Comparison of ENCODE assay signal across 8 cellular contexts in the genomic region with DNA sequence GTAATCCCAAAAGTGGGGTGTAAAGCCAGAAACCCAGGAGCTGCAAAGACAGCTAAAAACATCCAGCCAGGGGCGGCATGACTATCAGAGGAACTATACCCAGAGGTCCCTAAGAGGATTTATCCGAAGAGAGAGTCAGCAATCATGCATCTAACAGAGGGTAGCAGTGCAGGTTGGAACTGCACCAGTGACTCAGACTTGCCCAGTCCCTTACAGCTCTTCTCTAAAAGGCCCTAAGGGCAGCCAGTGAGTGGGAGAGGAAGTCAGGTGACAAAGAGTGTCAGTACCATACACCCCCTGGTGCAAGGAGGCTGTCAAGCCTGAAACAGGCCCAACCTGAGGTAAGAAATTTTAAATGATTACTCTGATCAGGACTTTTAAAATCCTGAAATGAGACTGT.
DNase-seq lines count a peak whose midpoint lies in the region; ATAC-seq and TF ChIP-seq lines count a peak whose summit lies in the region.

No MANE protein-coding gene starts in this region.

- POLR2A ChIA-PET in naive thymus-derived CD8-positive, alpha-beta T cell (lab: Charles Lee), result no interaction called here

- DNase-seq in GM13976 (ENCODE audit: low spot score), result peak; percentile 15
- peak; percentile 17 for DNase-seq in HK-2 (ENCODE audit: unreplicated experiment)
- DNase-seq in activated T-cell treated with anti-CD3 and anti-CD28 coated beads, Interleukin-2, amount 50 U/mL, for 48 hours, result peak; percentile 45 to 56
- peak in 2 of 10 donors; percentile 14 to 16 for DNase-seq in naive thymus-derived CD8-positive, alpha-beta T cell
- no peak for DNase-seq in GM19240 (ENCODE audit: insufficient read length, low spot score)
- DNase-seq in SK-N-DZ (ENCODE audit: low spot score), result no peak

- peaks cover 5 to 11% (median 10%) of the 10 kb centered on the region in 3 donors for H3K36me3 Mint-ChIP-seq in naive thymus-derived CD8-positive, alpha-beta T cell

- no peak for TF ChIP-seq CTCF in GM13976 (IDR thresholded peaks at IDR 0.05; ENCODE audit: borderline replicate concordance, control extremely low read depth, extremely low read depth, insufficient read depth, missing control alignments)
- no peak for TF ChIP-seq CTCF in gastroesophageal sphincter (IDR thresholded peaks at IDR 0.05)

- no peak for TF ChIP-seq EP300 in gastroesophageal sphincter (IDR thresholded peaks at IDR 0.05)

- H3K27me3 Mint-ChIP-seq in naive thymus-derived CD8-positive, alpha-beta T cell, result no peaks in the 10 kb centered on the region

- H3K36me3 ChIP-seq in gastroesophageal sphincter, result no peaks in the 10 kb centered on the region

- ATAC-seq in GM21526 (IDR thresholded peaks at IDR 0.05; ENCODE audit: low FRiP score, unreplicated experiment) (peak; percentile 93), gastroesophageal sphincter (no peak)
- peak; percentile 74 to 79 for ATAC-seq in naive thymus-derived CD8-positive, alpha-beta T cell

- no peak for TF ChIP-seq POLR2A in gastroesophageal sphincter (IDR thresholded peaks at IDR 0.05)

- H3K4me1 ChIP-seq in gastroesophageal sphincter, result peaks cover 0 to 39% (median 12%) of the 10 kb centered on the region in 3 donors

- no peaks in the 10 kb centered on the region for H3K27me3 ChIP-seq in gastroesophageal sphincter

- in situ Hi-C loops in GM13976 (cut with MboI; ENCODE audit: low sequenced_read_pairs, unreplicated experiment), result no loop called here

- peak overlapping the region in 2 of 10 donors; percentile 23 to 56 for H3K4me3 Mint-ChIP-seq in naive thymus-derived CD8-positive, alpha-beta T cell

- H3K27ac Mint-ChIP-seq in naive thymus-derived CD8-positive, alpha-beta T cell, result peak overlapping the region in 4 of 10 donors; percentile 10 to 38 (median 29)

- H3K4me3 ChIP-seq in gastroesophageal sphincter, result no peak overlapping the region

- no peaks in the 10 kb centered on the region for H3K9me3 Mint-ChIP-seq in naive thymus-derived CD8-positive, alpha-beta T cell

- no peak overlapping the region for H3K27ac ChIP-seq in gastroesophageal sphincter

- H3K4me1 Mint-ChIP-seq in naive thymus-derived CD8-positive, alpha-beta T cell, result peaks cover 24 to 57% (median 47%) of the 10 kb centered on the region in 4 donors

- 100% methylated on average over 1 of the region's 2 CpGs; no CpG with 5 or more reads in 1 of the 2 donors for WGBS in gastroesophageal sphincter (ENCODE audit: low coverage in 1 of 2), 2 donors

- peaks cover 0 to 2% (median 0%) of the 10 kb centered on the region in 3 donors for H3K9me3 ChIP-seq in gastroesophageal sphincter

Comparison
In these comparisons a context has a peak if more than half of its experiments do, and no peak if none do; other contexts are left out.
1. DNase-seq: peak in GM13976 (single experiment), HK-2 (single experiment) and activated T-cell treated with anti-CD3 and anti-CD28 coated beads, Interleukin-2, amount 50 U/mL, for 48 hours (2 of 2); none in GM19240 (single experiment) and SK-N-DZ (single experiment).